ENCODE assay signal across 20 cellular contexts in genomic region chr2:12004713-12005112, GRCh38.
DNase-seq lines count a peak whose midpoint lies in the region; ATAC-seq, FAIRE-seq and TF ChIP-seq lines count a peak whose summit lies in the region.
"Had no signal": no experiment of that assay in that cellular context is flagged by ENCODE, and none has a peak within 500 bp of the region (broad histone marks: within the 10 kb centered on the region; RNA-seq: fewer than 3 reads in every experiment).

No MANE protein-coding gene starts in this region.

- H3K9me3 Mint-ChIP-seq in CD14-positive monocyte, result peaks cover 0 to 6% (median 2%) of the 10 kb centered on the region in 7 donors

- H3K9me3 ChIP-seq in Loucy (ENCODE audit: insufficient read depth, low read depth, low read length), result no peaks in the 10 kb centered on the region
- H3K9me3 ChIP-seq in SU-DHL-6 (ENCODE audit: insufficient read depth, low read length), result no peaks in the 10 kb centered on the region
- H3K9me3 ChIP-seq: A549, BE2C had no signal

- H3K36me3 ChIP-seq in Loucy (ENCODE audit: insufficient read depth, low read length) (no peaks in the 10 kb centered on the region), SU-DHL-6 (ENCODE audit: low read length) (no peaks in the 10 kb centered on the region)
- H3K36me3 ChIP-seq: BE2C; BLaER1 treated with 17β-estradiol and CSF1 and Interleukin-3, amounts not matched to agents 10 nM and 100 nM had no signal

- intact Hi-C loops in CD14-positive monocyte (cut with micrococcal nuclease), result no loop called here

- H2AFZ ChIP-seq in Loucy (ENCODE audit: low read length), result no peak overlapping the region
- no peak overlapping the region for H2AFZ ChIP-seq in SU-DHL-6 (ENCODE audit: low read depth, low read length, severe bottlenecking)

- H3F3A ChIP-seq in Loucy (ENCODE audit: low read depth) (no peaks in the 10 kb centered on the region), SU-DHL-6 (ENCODE audit: insufficient read depth) (peaks cover 51% of the 10 kb centered on the region)

- H3K4me1 ChIP-seq in Loucy (ENCODE audit: insufficient read depth, low read length, poor library complexity, severe bottlenecking), result peaks cover 62% of the 10 kb centered on the region
- H3K4me1 ChIP-seq: BE2C had no signal

- H3K4me2 ChIP-seq in Loucy (ENCODE audit: low read depth, low read length, poor library complexity, severe bottlenecking), result no peak overlapping the region
- peak overlapping the region; percentile 98 for H3K4me2 ChIP-seq in SU-DHL-6 (ENCODE audit: low read depth, low read length, poor library complexity, severe bottlenecking)
- H3K4me2 ChIP-seq: A549 had no signal

- no peak for DNase-seq in GM12891 (ENCODE audit: insufficient read length, low spot score)
- DNase-seq in CD14-positive monocyte (ENCODE audit: low spot score), result no peak
- DNase-seq in cerebellar nuclear complex (lab: John Stamatoyannopoulos, UW), result no peak
- DNase-seq: 8988T; ACHN; AML-193; BE2C; Calu3; CD4-positive, alpha-beta memory T cell; COR-L47; DMS53; DMS79 treated with DMSO at 0.1 percent for 48 hours; GF-D8; H9 had no signal

- H4K20me1 ChIP-seq in Loucy (ENCODE audit: insufficient read depth, low read length, poor library complexity, severe bottlenecking) (no peaks in the 10 kb centered on the region), SU-DHL-6 (ENCODE audit: low read depth, low read length) (no peaks in the 10 kb centered on the region)
- H4K20me1 ChIP-seq: BLaER1 treated with 17β-estradiol and CSF1 and Interleukin-3, amounts not matched to agents 10 nM and 100 nM had no signal

- H3K27ac Mint-ChIP-seq in CD14-positive monocyte, result no peak overlapping the region
- H3K27ac Mint-ChIP-seq: H9 had no signal

- no peak for ATAC-seq in HG03025 (IDR thresholded peaks at IDR 0.05; ENCODE audit: low FRiP score, unreplicated experiment)
- ATAC-seq: A549, HCT116 had no signal

- no peaks in the 10 kb centered on the region for H3K36me3 Mint-ChIP-seq in CD14-positive monocyte
- H3K36me3 Mint-ChIP-seq: CD4-positive, alpha-beta memory T cell had no signal

- H3K79me2 ChIP-seq in Loucy (ENCODE audit: insufficient read depth, low read length) (no peaks in the 10 kb centered on the region), SU-DHL-6 (ENCODE audit: insufficient read depth, low read length) (peaks cover 7% of the 10 kb centered on the region; the same call in 1 of the 2 replicates)

- FAIRE-seq in GM12891 (lab: Jason Lieb, UNC), result peak; percentile 47
- FAIRE-seq: A549 had no signal

- no peak for TF ChIP-seq CTCF in Loucy (conservative IDR thresholded peaks at IDR 0.05; ENCODE audit: low read length)
- no peak for TF ChIP-seq CTCF in SU-DHL-6 (IDR thresholded peaks at IDR 0.05; ENCODE audit: insufficient read depth, low read length, poor library complexity, severe bottlenecking)
- no peak for TF ChIP-seq CTCF in CD14-positive monocyte (IDR thresholded peaks at IDR 0.05)

- H3K9ac ChIP-seq in Loucy (ENCODE audit: low read depth, low read length, poor library complexity, severe bottlenecking) (peak overlapping the region; percentile 49), SU-DHL-6 (ENCODE audit: low read length) (peak overlapping the region; percentile 67)
- H3K9ac ChIP-seq: BLaER1 treated with 17β-estradiol and CSF1 and Interleukin-3, amounts not matched to agents 10 nM and 100 nM had no signal

- peak overlapping the region; percentile 97 for H3K27ac ChIP-seq in SU-DHL-6 (ENCODE audit: low read depth, low read length)
- H3K27ac ChIP-seq: A549; BLaER1 treated with 17β-estradiol and CSF1 and Interleukin-3, amounts not matched to agents 10 nM and 100 nM had no signal

- H3K4me3 ChIP-seq in Loucy (ENCODE audit: low read length, poor library complexity, severe bottlenecking) (no peak overlapping the region), SU-DHL-6 (ENCODE audit: insufficient read depth, low read length, poor library complexity, severe bottlenecking) (no peak overlapping the region)
- H3K4me3 ChIP-seq: A549; BLaER1 treated with 17β-estradiol and CSF1 and Interleukin-3, amounts not matched to agents 10 nM and 100 nM had no signal

- TF ChIP-seq POLR2A in GM12891 (IDR thresholded peaks at IDR 0.05; ENCODE audit: low read depth, low read length), result no peak

- H3K27me3 Mint-ChIP-seq in CD14-positive monocyte (ENCODE audit: low read depth in 3 of 3), result peaks cover 0 to 2% (median 2%) of the 10 kb centered on the region in 3 donors

- H3K4me3 Mint-ChIP-seq in CD14-positive monocyte, result no peak overlapping the region
- H3K4me3 Mint-ChIP-seq: H9 had no signal

- H3K27me3 ChIP-seq in Loucy (ENCODE audit: insufficient read depth, low read length, poor library complexity, severe bottlenecking), result no peaks in the 10 kb centered on the region
- no peaks in the 10 kb centered on the region for H3K27me3 ChIP-seq in SU-DHL-6 (ENCODE audit: low read length)
- H3K27me3 ChIP-seq: BE2C had no signal

- H3K9me2 ChIP-seq in Loucy (replicated peaks; ENCODE audit: low read depth, low read length) (no peaks in the 10 kb centered on the region), SU-DHL-6 (replicated peaks; ENCODE audit: insufficient read depth, low read length) (no peaks in the 10 kb centered on the region)

- H3K4me1 Mint-ChIP-seq in CD14-positive monocyte, result peaks cover 22% of the 10 kb centered on the region

TF ChIP-seq in GM12891, 5 proteins besides CTCF, POLR2A, EP300 and RAD21:
- TF ChIP-seq TAF1 (IDR thresholded peaks at IDR 0.05; ENCODE audit: low read depth, low read length) (no peak), POLR2AphosphoS5 (IDR thresholded peaks at IDR 0.05; ENCODE audit: low read depth, low read length) (no peak), POU2F2 (IDR thresholded peaks at IDR 0.05; ENCODE audit: low read depth, low read length) (no peak), PAX5 (IDR thresholded peaks at IDR 0.05; ENCODE audit: insufficient read depth, low read length, severe bottlenecking) (no peak), SPI1 (IDR thresholded peaks at IDR 0.05; ENCODE audit: low read depth, low read length) (no peak)
